In the genomic region with DNA sequence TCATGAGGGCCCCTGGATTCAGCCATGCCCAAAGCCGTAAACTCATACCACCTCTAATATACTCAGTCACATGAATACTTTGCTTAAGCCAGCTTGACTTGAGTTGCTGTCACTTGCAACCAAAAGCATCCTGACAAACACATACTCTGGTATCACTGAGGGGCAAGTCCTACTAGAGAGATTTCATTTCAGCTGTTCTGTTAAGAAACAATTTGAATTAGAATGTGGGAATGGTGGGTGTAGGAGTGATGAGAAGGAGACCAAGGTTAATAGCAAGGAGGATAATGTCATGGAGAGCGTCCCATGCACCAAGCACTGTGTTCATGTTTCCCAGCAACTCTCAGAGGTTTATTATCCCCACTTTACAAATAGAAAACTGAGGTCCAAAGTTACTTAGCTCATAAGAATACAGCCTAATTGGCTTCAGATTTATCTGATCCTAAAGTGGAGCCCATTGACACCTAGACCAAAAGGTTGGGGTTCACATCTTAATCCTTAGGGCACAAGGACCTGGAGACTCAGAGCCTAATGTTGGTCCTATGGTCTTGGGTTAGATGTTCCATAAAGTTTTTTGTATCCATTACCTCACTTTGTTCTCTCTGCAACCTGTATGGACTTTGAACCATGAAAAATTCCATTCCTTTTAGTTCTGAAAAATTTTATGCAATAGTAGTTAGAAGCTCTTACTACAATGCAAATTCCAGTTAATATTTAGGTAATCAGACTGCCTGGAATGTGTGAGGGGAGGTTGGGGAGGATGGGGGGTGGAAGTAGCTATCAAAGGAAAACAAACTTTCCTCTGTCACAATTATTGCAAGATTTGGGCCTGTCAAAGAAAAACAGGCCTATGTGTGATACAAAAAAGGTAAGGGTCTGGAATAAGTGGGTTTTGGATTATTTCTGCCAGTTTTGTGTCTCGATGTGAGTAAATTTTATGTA, we compare ENCODE assay signal across 17 cellular contexts.
DNase-seq lines count a peak whose midpoint lies in the region; ATAC-seq and TF ChIP-seq lines count a peak whose summit lies in the region.
"Had no signal": no experiment of that assay in that cellular context is flagged by ENCODE, and none has a peak within 500 bp of the region (broad histone marks: within the 10 kb centered on the region; RNA-seq: fewer than 3 reads in every experiment).

No MANE protein-coding gene starts in this region.

- no peaks in the 10 kb centered on the region for H3K36me3 ChIP-seq in right atrium auricular region

- no peak overlapping the region for H3K27ac ChIP-seq in right atrium auricular region
- H3K27ac ChIP-seq: 22Rv1 had no signal

- peak; percentile 39 for ATAC-seq in left lobe of liver
- ATAC-seq in GM18511 (IDR thresholded peaks at IDR 0.05; ENCODE audit: unreplicated experiment): no peak

- TF ChIP-seq CTCF in right atrium auricular region (IDR thresholded peaks at IDR 0.05): no peak

- no peaks in the 10 kb centered on the region for H3K9me3 ChIP-seq in right atrium auricular region

- no peaks in the 10 kb centered on the region for H3K4me1 ChIP-seq in right atrium auricular region

- peak; percentile 0 for DNase-seq in cardiac septum (ENCODE audit: low spot score)
- DNase-seq in right atrium auricular region (ENCODE audit: low spot score): no peak
- DNase-seq in amniotic epithelial cell (ENCODE audit: low read depth): peak; percentile 47
- DNase-seq in left lobe of liver (ENCODE audit: low spot score): no peak
- DNase-seq in renal cortical epithelial cell (ENCODE audit: low read depth): peak; percentile 86
- no peak for DNase-seq in NCI-H1436 treated with DMSO at 0.1 percent for 48 hours (lab: John Stamatoyannopoulos, UW)
- DNase-seq in inferior parietal cortex (ENCODE audit: extremely low spot score): no peak
- DNase-seq: ACHN; C1 segment of cervical spinal cord; CD4-positive, alpha-beta T cell; DMS53; GF-D8; HCEC 1CT; HFFc6; IMR-90 had no signal

- intact Hi-C loops in cardiac septum (cut with DNase I): no loop called here

- H3K4me3 ChIP-seq in right atrium auricular region: no peak overlapping the region

- H3K27me3 ChIP-seq in right atrium auricular region: no peaks in the 10 kb centered on the region

Comparison
In these comparisons a context has a peak if more than half of its experiments do, and no peak if none do; other contexts are left out.
1. DNase-seq: peak in cardiac septum (single experiment), amniotic epithelial cell (single experiment) and renal cortical epithelial cell (single experiment); none in right atrium auricular region (single experiment), left lobe of liver (single experiment), NCI-H1436 treated with DMSO at 0.1 percent for 48 hours (single experiment) and inferior parietal cortex (single experiment).